10 cellular contexts compared by ENCODE assay signal in the genomic region with DNA sequence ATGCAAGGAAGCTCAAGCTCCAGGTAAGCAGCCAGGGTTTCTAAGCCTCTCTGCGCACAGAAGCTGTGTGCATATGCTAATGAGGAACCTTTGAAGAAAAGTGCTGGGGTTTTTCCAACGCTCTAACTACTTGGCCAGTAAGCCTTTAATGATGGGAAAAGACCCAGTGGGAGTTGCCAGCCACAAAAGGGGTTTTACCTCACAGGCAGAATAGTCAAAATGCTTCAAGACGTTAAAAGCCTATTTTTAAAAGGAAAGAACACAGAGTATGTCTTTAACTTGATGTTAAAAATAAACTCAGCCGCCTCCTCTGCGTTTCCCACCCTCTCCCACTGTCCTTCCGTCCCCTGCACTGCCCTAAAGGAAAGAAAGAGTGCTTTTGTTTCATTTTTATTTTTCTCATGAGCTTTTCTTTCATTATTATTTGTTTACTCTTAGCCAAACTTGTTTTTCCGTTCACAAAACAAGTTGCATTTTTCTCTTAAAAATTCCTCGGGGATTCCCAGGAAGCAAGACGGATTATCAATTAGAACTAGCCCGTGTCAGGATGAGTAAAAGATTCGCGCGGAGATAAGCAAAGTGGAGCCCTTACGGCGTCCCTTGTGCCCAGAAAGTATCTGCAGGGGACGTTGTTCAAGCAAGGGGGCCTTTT.
A peak's percentile ranks its signal among the peaks of the same experiment; 100 is the strongest.
DNase-seq lines count a peak whose midpoint lies in the region; ATAC-seq and TF ChIP-seq lines count a peak whose summit lies in the region.
"Had no signal": no experiment of that assay in that cellular context is flagged by ENCODE, and none has a peak within 500 bp of the region (broad histone marks: within the 10 kb centered on the region; RNA-seq: fewer than 3 reads in every experiment).

No MANE protein-coding gene starts in this region.

- TF ChIP-seq CTCF in AG04449 (IDR thresholded peaks at IDR 0.05; ENCODE audit: insufficient read depth, low read length, missing control alignments) (no peak), WTC11 (IDR thresholded peaks at IDR 0.05) (no peak), heart left ventricle (IDR thresholded peaks at IDR 0.05) (no peak)

- H3K27me3 ChIP-seq in heart left ventricle = no peaks in the 10 kb centered on the region

- H3K36me3 Mint-ChIP-seq in WTC11 = no peaks in the 10 kb centered on the region

- no peak for TF ChIP-seq POLR2A in heart left ventricle (IDR thresholded peaks at IDR 0.05)

- peaks cover 21% of the 10 kb centered on the region for H3K4me1 Mint-ChIP-seq in WTC11

- intact Hi-C loops in heart left ventricle (cut with DNase I) = no loop called here

- peaks cover 0 to 26% (median 7%) of the 10 kb centered on the region in 12 donors for H3K4me1 ChIP-seq in heart left ventricle

- peaks cover 59% of the 10 kb centered on the region for H3K27me3 Mint-ChIP-seq in WTC11 (ENCODE audit: low read depth)

- no peaks in the 10 kb centered on the region for H3K36me3 ChIP-seq in heart left ventricle

- no peak for DNase-seq in AG04449 (ENCODE audit: low read depth, low spot score)
- DNase-seq in WTC11 (ENCODE audit: low spot score) = peak; percentile 28
- peak in 1 of 5 donors; percentile 14 for DNase-seq in heart left ventricle
- peak; percentile 58 for DNase-seq in retina
- no peak for DNase-seq in activated gamma-delta T cell (lab: John Stamatoyannopoulos, UW)
- no peak for DNase-seq in NCI-H128 (lab: John Stamatoyannopoulos, UW; ENCODE audit: unreplicated experiment)

- peak; percentile 45 for ATAC-seq in GM18867 (IDR thresholded peaks at IDR 0.05; ENCODE audit: unreplicated experiment)
- ATAC-seq in HG03039 (IDR thresholded peaks at IDR 0.05; ENCODE audit: unreplicated experiment) = peak; percentile 59
- peak; percentile 91 for ATAC-seq in WTC11
- ATAC-seq in heart left ventricle = peak in 3 of 4 donors; percentile 39 to 52 (median 50)

- no peaks in the 10 kb centered on the region for H3K9me3 Mint-ChIP-seq in WTC11

- H3K9me3 ChIP-seq in heart left ventricle = no peaks in the 10 kb centered on the region

- no peak overlapping the region for H3K27ac Mint-ChIP-seq in WTC11

- POLR2A ChIA-PET in AG04449 (lab: Yijun Ruan, JAX) (no interaction called here), WTC11 (lab: Charles Lee) (no interaction called here)

- H3K4me3 ChIP-seq in AG04449 (ENCODE audit: low read depth, low read length) (peak overlapping the region; percentile 9), heart left ventricle (peak overlapping the region; percentile 25 to 65 (median 52))
- H3K4me3 ChIP-seq: lung had no signal

- 12 to 21% (median 18%) methylated on average over 16 of the region's 16 CpGs for WGBS in heart left ventricle, 4 donors

- peak overlapping the region in 9 of 12 donors; percentile 24 to 70 (median 45) for H3K27ac ChIP-seq in heart left ventricle
- H3K27ac ChIP-seq: HL-60 had no signal

- CTCF ChIA-PET in AG04449 (lab: Yijun Ruan, JAX) = no interaction called here
- CTCF ChIA-PET in WTC11 (lab: Charles Lee) = interaction anchor here (0.5 to 1.3 kb wide), 2 partner anchors 85 to 251 kb away, joined by 3 read pairs; no protein-coding TSS in a partner anchor

- peak overlapping the region; percentile 62 for H3K4me3 Mint-ChIP-seq in WTC11

TF ChIP-seq in WTC11, 78 proteins besides CTCF, POLR2A, EP300 and RAD21:
- TF ChIP-seq MYBL2 (CRISPR knock-in tag; IDR thresholded peaks at IDR 0.05) (no peak), FOXJ3 (CRISPR knock-in tag; IDR thresholded peaks at IDR 0.05; ENCODE audit: borderline replicate concordance) (no peak), TEAD4 (CRISPR knock-in tag; IDR thresholded peaks at IDR 0.05) (no peak), SP1 (CRISPR knock-in tag; conservative IDR thresholded peaks at IDR 0.05) (no peak), ZNF532 (CRISPR knock-in tag; IDR thresholded peaks at IDR 0.05; ENCODE audit: borderline replicate concordance) (no peak), ZNF219 (CRISPR knock-in tag; IDR thresholded peaks at IDR 0.05; ENCODE audit: borderline replicate concordance) (no peak), ZNF416 (CRISPR knock-in tag; IDR thresholded peaks at IDR 0.05) (no peak), MLX (CRISPR knock-in tag; IDR thresholded peaks at IDR 0.05) (no peak), ZNF263 (CRISPR knock-in tag; IDR thresholded peaks at IDR 0.05; ENCODE audit: low read depth) (no peak), NR2C2 (CRISPR knock-in tag; IDR thresholded peaks at IDR 0.05) (no peak), JAZF1 (CRISPR knock-in tag; IDR thresholded peaks at IDR 0.05) (no peak), OVOL2 (CRISPR knock-in tag; IDR thresholded peaks at IDR 0.05; ENCODE audit: borderline replicate concordance) (no peak), HMGXB4 (CRISPR knock-in tag; IDR thresholded peaks at IDR 0.05) (no peak), ZNF138 (CRISPR knock-in tag; conservative IDR thresholded peaks at IDR 0.05) (no peak), ZNF121 (CRISPR knock-in tag; IDR thresholded peaks at IDR 0.05) (no peak)
TF ChIP-seq in WTC11: peak in this region for 0.

Comparison
In these comparisons a context has a peak if more than half of its experiments do, and no peak if none do; other contexts are left out.
1. DNase-seq: peak in WTC11 (single experiment) and retina (single experiment); none in AG04449 (single experiment), activated gamma-delta T cell (single experiment) and NCI-H128 (single experiment).
2. Peak in every context shown above with its lines, with median percentiles within 50 percentile points of each other: ATAC-seq.